In the genomic region with DNA sequence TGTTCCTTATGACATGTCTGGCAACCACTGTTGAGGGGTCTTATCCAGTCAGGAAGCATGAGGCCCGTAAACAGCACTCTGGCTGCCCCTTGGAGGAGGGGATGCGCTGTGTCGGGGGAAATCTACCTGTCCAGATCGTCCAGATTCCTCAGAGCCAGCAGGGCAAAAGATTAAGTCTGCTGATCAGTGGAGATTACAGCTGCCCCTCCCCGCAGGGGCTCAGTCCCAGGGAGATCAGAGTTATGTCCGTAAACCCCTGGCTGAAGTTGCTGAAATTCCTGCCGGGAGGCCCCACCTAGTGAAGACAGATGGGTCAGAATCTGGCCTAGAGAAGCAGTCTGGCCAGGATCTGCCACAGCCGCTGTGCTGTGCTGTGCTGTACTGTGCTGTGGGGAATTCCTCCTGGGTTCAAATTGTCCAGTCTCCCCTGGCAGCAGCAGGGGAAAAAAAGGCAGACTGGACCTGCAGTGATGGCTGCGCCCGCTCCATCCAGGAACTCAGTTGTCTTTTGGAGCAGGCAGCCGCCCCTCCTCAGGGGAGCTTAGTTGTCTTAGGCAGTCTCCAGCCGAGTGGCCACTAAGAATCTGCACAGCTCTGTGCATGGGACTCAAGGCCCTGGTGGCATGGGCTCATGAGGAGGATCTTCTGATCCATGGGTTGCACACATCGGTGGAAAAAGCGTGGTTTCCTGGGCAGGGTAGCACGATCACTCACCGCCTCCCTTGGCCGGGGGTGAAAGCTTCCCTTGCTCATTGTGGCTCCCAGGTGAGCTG, we compare ENCODE assay signal across 23 cellular contexts.
DNase-seq lines count a peak whose midpoint lies in the region; ATAC-seq, FAIRE-seq and TF ChIP-seq lines count a peak whose summit lies in the region.
"Had no signal": no experiment of that assay in that cellular context is flagged by ENCODE, and none has a peak within 500 bp of the region (broad histone marks: within the 10 kb centered on the region; RNA-seq: fewer than 3 reads in every experiment).

No MANE protein-coding gene starts in this region.

- H3K27ac ChIP-seq in K562 (ENCODE audit: extremely low read depth, low read depth, low read length): no peak overlapping the region
- H3K27ac ChIP-seq: 22Rv1, BLaER1 had no signal

- H3K36me3 ChIP-seq in K562 (ENCODE audit: control insufficient read depth, insufficient read depth, low read length): no peaks in the 10 kb centered on the region
- H3K36me3 ChIP-seq: BLaER1 had no signal

- BruUV-seq in K562 (replicated peaks; lab: Mats Ljungman, UMichigan): no TSS peak

- no peak for TF ChIP-seq RAD21 in K562 (CRISPR knock-in tag; conservative IDR thresholded peaks at IDR 0.05 in 1 of 2, IDR thresholded peaks at IDR 0.05 in 1 of 2)

- no peaks in the 10 kb centered on the region; a peak in 2 of 5 replicates for H3K4me1 ChIP-seq in K562 (replicated peaks in 1 of 2; ENCODE audit: control insufficient read depth in 2 of 2, insufficient read depth in 2 of 2, low read length in 2 of 2)
- H3K4me1 ChIP-seq: BLaER1 had no signal

- no peak for TF ChIP-seq POLR2A in K562 (conservative IDR thresholded peaks at IDR 0.05)

- DNase-seq in NCI-H524 (lab: John Stamatoyannopoulos, UW): peak; percentile 3 to 66
- no peak for DNase-seq in NCI-H524 treated with DMSO at 0.1 percent for 48 hours (lab: John Stamatoyannopoulos, UW)
- DNase-seq in K562 (ENCODE audit: extremely low read depth in 1 of 4, low spot score in 3 of 4): no peak
- peak; percentile 67 for DNase-seq in islet precursor cell
- peak; percentile 54 for DNase-seq in posterior vena cava (ENCODE audit: low spot score)
- DNase-seq in COLO668 (lab: John Stamatoyannopoulos, UW; ENCODE audit: unreplicated experiment): no peak
- no peak for DNase-seq in effector CD4-positive, alpha-beta T cell
- DNase-seq in NOMO-1 treated with DMSO at 0.1 percent for 48 hours (lab: John Stamatoyannopoulos, UW; ENCODE audit: unreplicated experiment): no peak
- DNase-seq: ACHN; CD4-positive, alpha-beta T cell; DND-41; MM.1S; NCI-H1048; NCI-H1436; NCI-H187 treated with DMSO at 0.1 percent for 48 hours; NCI-H2227 treated with DMSO at 0.1 percent for 48 hours; NCI-H510A; NCI-H774; PC-3; Right ventricle myocardium superior had no signal

- ATAC-seq in K562: peak; percentile 71
- ATAC-seq: GM12878, PC-3 had no signal

- H2AFZ ChIP-seq in K562 (ENCODE audit: low read depth, low read length): peak overlapping the region; percentile 82

- TF ChIP-seq EP300 in K562 (IDR thresholded peaks at IDR 0.05; ENCODE audit: low read length): no peak

- in situ Hi-C loops in K562 (cut with MboI): no loop called here

- intact Hi-C loops in K562 (cut with micrococcal nuclease) (no loop called here), posterior vena cava (cut with DNase I) (no loop called here)

- H3K9me3 ChIP-seq in K562 (replicated peaks; ENCODE audit: control insufficient read depth, insufficient read depth, low read depth, low read length): no peaks in the 10 kb centered on the region
- H3K9me3 ChIP-seq: BLaER1 had no signal

- no peak for TF ChIP-seq CTCF in K562 (IDR thresholded peaks at IDR 0.05 in 2 of 3, conservative IDR thresholded peaks at IDR 0.05 in 1 of 3; ENCODE audit: insufficient read depth in 2 of 3, low read depth in 1 of 3, low read length in 3 of 3)

- no peak for FAIRE-seq in K562 (lab: Jason Lieb, UNC)
- FAIRE-seq: GM12878 had no signal

- H3K79me2 ChIP-seq in K562 (ENCODE audit: control insufficient read depth, insufficient read depth, low read length): no peaks in the 10 kb centered on the region

- H3K9ac ChIP-seq in K562 (ENCODE audit: insufficient read depth in 1 of 2, low read depth in 2 of 2, low read length in 2 of 2): peak overlapping the region in 1 of 2 experiments; percentile 26; a peak in 1 of 4 replicates
- H3K9ac ChIP-seq: BLaER1 had no signal

- H3K4me3 ChIP-seq in K562: no peak overlapping the region
- H3K4me3 ChIP-seq: BLaER1, GM12878 had no signal

- H3K27me3 ChIP-seq in K562 (ENCODE audit: control insufficient read depth in 2 of 2, insufficient read depth in 2 of 2, low read length in 2 of 2): no peaks in the 10 kb centered on the region
- H3K27me3 ChIP-seq: BLaER1 had no signal

- no peaks in the 10 kb centered on the region for H3K9me1 ChIP-seq in K562 (ENCODE audit: control insufficient read depth, insufficient read depth, low read length)

- CTCF ChIA-PET in K562 (lab: Yijun Ruan, JAX; ENCODE audit: low intra/inter-chr PET ratio): no interaction called here

- no peaks in the 10 kb centered on the region for H4K20me1 ChIP-seq in K562 (replicated peaks; ENCODE audit: control insufficient read depth, insufficient read depth, low read length)
- H4K20me1 ChIP-seq: BLaER1 had no signal

- POLR2A ChIA-PET in K562 (lab: Yijun Ruan, JAX): no interaction called here

- WGBS in K562 (ENCODE audit: insufficient coverage, low coverage, missing lambda C conversion rate): 22% methylated on average over 17 of the region's 17 CpGs

- H3K4me2 ChIP-seq in K562 (ENCODE audit: insufficient read depth, low read length): peak overlapping the region; percentile 15; the same call in 1 of the 2 replicates
- H3K4me2 ChIP-seq: BLaER1 had no signal

TF ChIP-seq in K562, 482 proteins besides CTCF, POLR2A, EP300 and RAD21:
- TF ChIP-seq BRF1 (IDR thresholded peaks at IDR 0.05; ENCODE audit: borderline replicate concordance, extremely low read depth, insufficient read length): no peak
- TF ChIP-seq IFI16 (CRISPR knock-in tag; IDR thresholded peaks at IDR 0.05): no peak
- TF ChIP-seq, protein P1, sequence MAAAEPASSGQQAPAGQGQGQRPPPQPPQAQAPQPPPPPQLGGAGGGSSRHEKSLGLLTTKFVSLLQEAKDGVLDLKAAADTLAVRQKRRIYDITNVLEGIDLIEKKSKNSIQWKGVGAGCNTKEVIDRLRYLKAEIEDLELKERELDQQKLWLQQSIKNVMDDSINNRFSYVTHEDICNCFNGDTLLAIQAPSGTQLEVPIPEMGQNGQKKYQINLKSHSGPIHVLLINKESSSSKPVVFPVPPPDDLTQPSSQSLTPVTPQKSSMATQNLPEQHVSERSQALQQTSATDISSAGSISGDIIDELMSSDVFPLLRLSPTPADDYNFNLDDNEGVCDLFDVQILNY (CRISPR knock-in tag; IDR thresholded peaks at IDR 0.05): no peak
- no peak for TF ChIP-seq TOE1 (IDR thresholded peaks at IDR 0.05; ENCODE audit: borderline replicate concordance)
- no peak for TF ChIP-seq TOE1 (CRISPR knock-in tag; IDR thresholded peaks at IDR 0.05; ENCODE audit: borderline replicate concordance, low read depth)
- TF ChIP-seq CAMTA2 (CRISPR knock-in tag; conservative IDR thresholded peaks at IDR 0.05): no peak
- TF ChIP-seq ZKSCAN8 (CRISPR knock-in tag; IDR thresholded peaks at IDR 0.05): no peak
- no peak for TF ChIP-seq HNRNPH1 (optimal IDR thresholded peaks at IDR 0.05; ENCODE audit: low read depth, low read length)
- no peak for TF ChIP-seq SMAD3 (CRISPR knock-in tag; conservative IDR thresholded peaks at IDR 0.05)
- no peak for TF ChIP-seq RFX5 (IDR thresholded peaks at IDR 0.05; ENCODE audit: low read depth, low read length)
- no peak for TF ChIP-seq ZNF263 (CRISPR knock-in tag; IDR thresholded peaks at IDR 0.05; ENCODE audit: borderline replicate concordance)

Comparison
In these comparisons a context has a peak if more than half of its experiments do, and no peak if none do; other contexts are left out.
1. DNase-seq: peak in NCI-H524 (2 of 2), islet precursor cell (single experiment) and posterior vena cava (single experiment); none in NCI-H524 treated with DMSO at 0.1 percent for 48 hours (single experiment), K562 (0 of 4), COLO668 (single experiment), effector CD4-positive, alpha-beta T cell (single experiment) and NOMO-1 treated with DMSO at 0.1 percent for 48 hours (single experiment).